ENCODE assay signal across 9 cellular contexts in the genomic region with DNA sequence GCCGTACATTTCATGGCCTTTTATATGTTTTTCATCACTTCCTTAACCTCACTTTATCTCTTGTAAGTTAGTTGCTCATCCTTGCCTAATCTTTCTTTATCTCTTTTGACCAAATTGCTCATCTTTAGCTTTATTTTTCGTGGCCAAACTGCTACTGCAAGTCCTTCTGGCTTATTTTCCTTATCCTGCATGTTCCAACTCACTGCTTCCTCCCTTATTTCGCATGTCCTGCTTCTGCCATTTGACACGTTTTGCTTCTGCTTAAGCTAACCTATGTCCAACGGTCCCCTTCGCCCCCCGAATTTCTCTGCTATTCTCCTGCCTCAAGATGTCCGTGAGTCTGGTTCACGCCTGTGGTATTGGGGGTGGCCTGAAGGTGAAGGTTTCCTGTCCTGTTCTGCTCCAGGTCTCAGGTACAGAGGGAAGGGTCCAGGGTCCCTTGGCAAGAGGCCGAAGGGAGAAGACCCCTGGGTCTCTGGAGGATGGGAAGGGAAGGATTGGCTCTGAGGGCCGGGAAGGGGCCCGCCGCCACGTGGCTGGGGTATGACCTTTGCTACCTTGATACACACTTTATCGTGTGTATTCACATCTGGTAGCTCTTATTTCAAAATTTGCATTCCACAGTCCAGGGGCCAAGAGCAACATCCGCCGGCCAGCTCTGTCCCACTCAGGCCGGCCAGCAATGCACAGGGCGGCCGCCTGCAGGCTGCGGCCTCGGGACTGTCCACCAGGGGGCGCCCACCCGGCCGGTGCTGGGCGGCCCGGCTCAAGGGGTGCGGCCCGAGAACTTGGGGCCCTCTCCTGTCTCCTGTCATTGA. TPM values are rescaled to one million over a fixed set of nuclear protein-coding genes. Genes with fewer than 3 reads are reported as not detected.
A peak's percentile ranks its signal among the peaks of the same experiment; 100 is the strongest.
DNase-seq lines count a peak whose midpoint lies in the region; ATAC-seq and TF ChIP-seq lines count a peak whose summit lies in the region.
"Had no signal": no experiment of that assay in that cellular context is flagged by ENCODE, and none has a peak within 500 bp of the region (broad histone marks: within the 10 kb centered on the region; RNA-seq: fewer than 3 reads in every experiment).

No MANE protein-coding gene starts in this region.

- H3K4me3 ChIP-seq in HL-60 (replicated peaks; ENCODE audit: insufficient read depth, low read length): no peak overlapping the region
- no peak overlapping the region for H3K4me3 ChIP-seq in cardiac fibroblast (replicated peaks in 1 of 2; ENCODE audit: low read depth in 2 of 2, low read length in 2 of 2)
- H3K4me3 ChIP-seq in lower lobe of right lung: no peak overlapping the region

- no peak overlapping the region for H3K4me3 Mint-ChIP-seq in WTC11
- H3K4me3 Mint-ChIP-seq: activated naive CD4-positive, alpha-beta T cell treated with anti-CD3 and anti-CD28 coated beads, Interleukin-2, amount 50 U/mL, for 24 hours had no signal

- H3K36me3 Mint-ChIP-seq in WTC11: no peaks in the 10 kb centered on the region
- H3K36me3 Mint-ChIP-seq: activated naive CD4-positive, alpha-beta T cell treated with anti-CD3 and anti-CD28 coated beads, Interleukin-2, amount 50 U/mL, for 24 hours had no signal

- TF ChIP-seq CTCF in GM12873 (IDR thresholded peaks at IDR 0.05; ENCODE audit: insufficient read depth, low read depth, low read length, missing control alignments) (peak; percentile 87), HL-60 (IDR thresholded peaks at IDR 0.05; ENCODE audit: insufficient read depth, low read length) (peak; percentile 75), WTC11 (IDR thresholded peaks at IDR 0.05) (peak; percentile 98), cardiac fibroblast (IDR thresholded peaks at IDR 0.05; ENCODE audit: low read depth, low read length) (peak; percentile 65), lower lobe of right lung (IDR thresholded peaks at IDR 0.05) (peak; percentile 100)

- CTCF ChIA-PET in WTC11 (lab: Charles Lee): interaction anchor here (0.5 to 3.2 kb wide), 69 partner anchors 8 to 994 kb away, joined by 3 to 68 read pairs (median 5); partner anchors contain the start of genes CDC42EP5, DNAAF3, EPS8L1 and FIZ1

- H3K9me3 Mint-ChIP-seq in WTC11: no peaks in the 10 kb centered on the region
- H3K9me3 Mint-ChIP-seq: activated naive CD4-positive, alpha-beta T cell treated with anti-CD3 and anti-CD28 coated beads, Interleukin-2, amount 50 U/mL, for 24 hours had no signal

- H3K27ac Mint-ChIP-seq in WTC11: no peak overlapping the region
- H3K27ac Mint-ChIP-seq: activated naive CD4-positive, alpha-beta T cell treated with anti-CD3 and anti-CD28 coated beads, Interleukin-2, amount 50 U/mL, for 24 hours had no signal

- H3K4me1 ChIP-seq in lower lobe of right lung: peaks cover 4% of the 10 kb centered on the region

- DNase-seq in HL-60 (ENCODE audit: low read depth in 1 of 2, low spot score in 1 of 2): peak in 1 of 2 experiments; percentile 41
- DNase-seq in WTC11 (ENCODE audit: low spot score): peak; percentile 77
- peak; percentile 84 to 89 for DNase-seq in cardiac fibroblast (ENCODE audit: low read depth in 2 of 2)
- peak; percentile 79 for DNase-seq in lower lobe of right lung
- DNase-seq in stimulated activated CD8-positive, alpha-beta memory T cell treated with anti-CD3 and anti-CD28 coated beads, Interleukin-15, amount 100 ng/mL, for 1 hour (ENCODE audit: low read depth): peak; percentile 47

- H3K27ac ChIP-seq in HL-60 (replicated peaks) (no peak overlapping the region), lower lobe of right lung (no peak overlapping the region)

- POLR2A ChIA-PET in WTC11 (lab: Charles Lee): no interaction called here

- intact Hi-C loops in lower lobe of right lung (cut with DNase I): no loop called here

- H3K27me3 ChIP-seq in HL-60 (ENCODE audit: insufficient read depth, poor library complexity, severe bottlenecking) (no peaks in the 10 kb centered on the region), lower lobe of right lung (ENCODE audit: low read depth) (no peaks in the 10 kb centered on the region)

- peaks cover 27% of the 10 kb centered on the region for H3K4me1 Mint-ChIP-seq in WTC11

- peak; percentile 78 for ATAC-seq in WTC11
- peak; percentile 87 to 90 for ATAC-seq in lower lobe of right lung
- ATAC-seq in GM19395 (IDR thresholded peaks at IDR 0.05; ENCODE audit: unreplicated experiment): no peak
- no peak for ATAC-seq in GM21619 (IDR thresholded peaks at IDR 0.05; ENCODE audit: unreplicated experiment)

- H3K27me3 Mint-ChIP-seq in WTC11 (ENCODE audit: low read depth): peaks cover 33% of the 10 kb centered on the region
- H3K27me3 Mint-ChIP-seq: activated naive CD4-positive, alpha-beta T cell treated with anti-CD3 and anti-CD28 coated beads, Interleukin-2, amount 50 U/mL, for 24 hours had no signal

- H3K9me3 ChIP-seq in lower lobe of right lung: no peaks in the 10 kb centered on the region

- no peaks in the 10 kb centered on the region for H3K36me3 ChIP-seq in lower lobe of right lung

TF ChIP-seq in WTC11, 78 proteins besides CTCF, POLR2A, EP300 and RAD21 (continues in another document):
- TF ChIP-seq, protein P1, sequence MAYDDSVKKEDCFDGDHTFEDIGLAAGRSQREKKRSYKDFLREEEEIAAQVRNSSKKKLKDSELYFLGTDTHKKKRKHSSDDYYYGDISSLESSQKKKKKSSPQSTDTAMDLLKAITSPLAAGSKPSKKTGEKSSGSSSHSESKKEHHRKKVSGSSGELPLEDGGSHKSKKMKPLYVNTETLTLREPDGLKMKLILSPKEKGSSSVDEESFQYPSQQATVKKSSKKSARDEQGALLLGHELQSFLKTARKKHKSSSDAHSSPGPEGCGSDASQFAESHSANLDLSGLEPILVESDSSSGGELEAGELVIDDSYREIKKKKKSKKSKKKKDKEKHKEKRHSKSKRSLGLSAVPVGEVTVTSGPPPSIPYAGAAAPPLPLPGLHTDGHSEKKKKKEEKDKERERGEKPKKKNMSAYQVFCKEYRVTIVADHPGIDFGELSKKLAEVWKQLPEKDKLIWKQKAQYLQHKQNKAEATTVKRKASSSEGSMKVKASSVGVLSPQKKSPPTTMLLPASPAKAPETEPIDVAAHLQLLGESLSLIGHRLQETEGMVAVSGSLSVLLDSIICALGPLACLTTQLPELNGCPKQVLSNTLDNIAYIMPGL (CRISPR knock-in tag; IDR thresholded peaks at IDR 0.05): 0 out of 2 replicates have a peak, but pooled peaks have one; percentile 59
- TF ChIP-seq, protein P2, sequence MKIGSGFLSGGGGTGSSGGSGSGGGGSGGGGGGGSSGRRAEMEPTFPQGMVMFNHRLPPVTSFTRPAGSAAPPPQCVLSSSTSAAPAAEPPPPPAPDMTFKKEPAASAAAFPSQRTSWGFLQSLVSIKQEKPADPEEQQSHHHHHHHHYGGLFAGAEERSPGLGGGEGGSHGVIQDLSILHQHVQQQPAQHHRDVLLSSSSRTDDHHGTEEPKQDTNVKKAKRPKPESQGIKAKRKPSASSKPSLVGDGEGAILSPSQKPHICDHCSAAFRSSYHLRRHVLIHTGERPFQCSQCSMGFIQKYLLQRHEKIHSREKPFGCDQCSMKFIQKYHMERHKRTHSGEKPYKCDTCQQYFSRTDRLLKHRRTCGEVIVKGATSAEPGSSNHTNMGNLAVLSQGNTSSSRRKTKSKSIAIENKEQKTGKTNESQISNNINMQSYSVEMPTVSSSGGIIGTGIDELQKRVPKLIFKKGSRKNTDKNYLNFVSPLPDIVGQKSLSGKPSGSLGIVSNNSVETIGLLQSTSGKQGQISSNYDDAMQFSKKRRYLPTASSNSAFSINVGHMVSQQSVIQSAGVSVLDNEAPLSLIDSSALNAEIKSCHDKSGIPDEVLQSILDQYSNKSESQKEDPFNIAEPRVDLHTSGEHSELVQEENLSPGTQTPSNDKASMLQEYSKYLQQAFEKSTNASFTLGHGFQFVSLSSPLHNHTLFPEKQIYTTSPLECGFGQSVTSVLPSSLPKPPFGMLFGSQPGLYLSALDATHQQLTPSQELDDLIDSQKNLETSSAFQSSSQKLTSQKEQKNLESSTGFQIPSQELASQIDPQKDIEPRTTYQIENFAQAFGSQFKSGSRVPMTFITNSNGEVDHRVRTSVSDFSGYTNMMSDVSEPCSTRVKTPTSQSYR (CRISPR knock-in tag; IDR thresholded peaks at IDR 0.05): no peak
- TF ChIP-seq, protein P3, sequence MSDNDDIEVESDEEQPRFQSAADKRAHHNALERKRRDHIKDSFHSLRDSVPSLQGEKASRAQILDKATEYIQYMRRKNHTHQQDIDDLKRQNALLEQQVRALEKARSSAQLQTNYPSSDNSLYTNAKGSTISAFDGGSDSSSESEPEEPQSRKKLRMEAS (CRISPR knock-in tag; IDR thresholded peaks at IDR 0.05): no peak

RNA-seq across cellular contexts. Expression of gene C19orf85, which starts 2.9 kb away (rescaled TPM):
- total RNA-seq in WTC11 (2021) (2.1 to 2.5 TPM (median 2.2 TPM) in 3 replicates), lower lobe of right lung (not detected)

RNA-seq across cellular contexts. Expression of gene ISOC2, which starts 6.0 kb away (rescaled TPM):
- 96.3 to 96.6 TPM (median 96.4 TPM) in 3 replicates for total RNA-seq in WTC11 (2021)
- 28.6 TPM for total RNA-seq in lower lobe of right lung

RNA-seq across cellular contexts. Expression of gene ZNF628, which starts 9.0 kb away (rescaled TPM):
- total RNA-seq in WTC11 (2021) (14.0 to 23.6 TPM (median 17.8 TPM) in 3 replicates), lower lobe of right lung (7.1 TPM)

RNA-seq across cellular contexts. Expression of gene NAT14, which starts 17.5 kb away (rescaled TPM):
- total RNA-seq in WTC11 (2021) (71.9 to 87.7 TPM (median 74.8 TPM) in 3 replicates), lower lobe of right lung (16.6 TPM)

RNA-seq across cellular contexts. Expression of gene SSC5D, which starts 20.8 kb away (rescaled TPM):
- total RNA-seq in WTC11 (2021) (1.8 to 2.9 TPM (median 2.5 TPM) in 3 replicates), lower lobe of right lung (4.7 TPM)

Comparison
In these comparisons a context has a peak if more than half of its experiments do, and no peak if none do; other contexts are left out.
1. ATAC-seq: peak in WTC11 (single experiment) and lower lobe of right lung (2 of 2); none in GM19395 (single experiment) and GM21619 (single experiment).
2. Peak in every context shown above with its lines, with median percentiles within 50 percentile points of each other: CTCF ChIP-seq.